17 cellular contexts compared by ENCODE assay signal in the genomic region with DNA sequence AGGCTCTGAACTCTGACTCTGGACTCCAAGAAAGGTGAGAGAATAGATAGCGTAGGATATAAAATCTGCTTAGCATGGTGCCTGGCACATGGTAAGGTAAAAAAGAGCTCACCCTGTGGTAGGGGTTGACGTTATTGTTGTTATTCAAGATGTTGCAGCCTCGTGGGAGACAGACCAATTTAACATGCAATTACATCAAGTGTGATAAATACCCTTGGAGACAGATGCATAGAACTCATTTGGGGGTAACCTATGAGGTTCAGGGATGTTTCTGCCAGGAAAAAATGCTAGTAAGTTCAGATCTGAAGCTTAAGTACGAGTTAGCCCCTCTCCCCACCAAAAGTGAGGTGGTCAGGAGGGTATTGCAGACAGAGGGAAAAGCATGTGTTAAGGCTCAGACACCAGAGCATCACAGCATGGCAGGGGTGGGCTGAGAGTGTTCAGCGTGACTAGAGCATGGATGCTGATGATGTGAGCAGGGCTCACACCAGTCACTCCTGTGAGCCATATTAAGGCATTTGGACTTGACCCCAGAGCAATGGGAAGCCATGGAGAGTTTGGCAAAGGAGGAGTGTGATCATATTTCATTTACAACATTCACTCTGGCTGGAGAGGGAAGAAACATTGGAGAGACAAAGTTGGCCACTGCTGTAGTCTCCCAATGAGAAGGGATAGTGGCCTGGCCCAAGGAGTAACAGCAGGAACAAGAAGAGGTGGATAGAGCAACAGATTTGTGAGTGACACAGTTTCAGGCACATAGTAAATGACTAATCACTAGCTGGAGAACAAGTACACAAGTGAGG.
DNase-seq lines count a peak whose midpoint lies in the region; ATAC-seq and TF ChIP-seq lines count a peak whose summit lies in the region.
"Had no signal": no experiment of that assay in that cellular context is flagged by ENCODE, and none has a peak within 500 bp of the region (broad histone marks: within the 10 kb centered on the region; RNA-seq: fewer than 3 reads in every experiment).

No MANE protein-coding gene starts in this region.

- in situ Hi-C loops in GM23248 (cut with MboI): no loop called here
- in situ Hi-C loops in astrocyte of the cerebellum (cut with HindIII; ENCODE audit: low sequenced_read_pairs): loop anchor here (5.0 kb wide), 2 partner anchors 45 to 55 kb away; no protein-coding TSS in a partner anchor

- intact Hi-C loops in left ventricle myocardium superior (cut with micrococcal nuclease): no loop called here

- no peaks in the 10 kb centered on the region for H3K9me2 ChIP-seq in GM23248 (ENCODE audit: insufficient read depth)

- no peaks in the 10 kb centered on the region for H3K9me3 Mint-ChIP-seq in naive thymus-derived CD8-positive, alpha-beta T cell
- H3K9me3 Mint-ChIP-seq: activated CD8-positive, alpha-beta T cell treated with anti-CD3 and anti-CD28 coated beads for 36 hours had no signal

- peaks cover 48% of the 10 kb centered on the region for H3K27me3 ChIP-seq in GM23248 (replicated peaks; ENCODE audit: insufficient read depth)
- H3K27me3 ChIP-seq: BLaER1 treated with 17β-estradiol and CSF1 and Interleukin-3, amounts not matched to agents 10 nM and 100 nM had no signal

- H3K79me2 ChIP-seq in GM23248 (ENCODE audit: insufficient read depth): no peaks in the 10 kb centered on the region
- H3K79me2 ChIP-seq: parathyroid adenoma had no signal

- no peak overlapping the region for H3K27ac Mint-ChIP-seq in naive thymus-derived CD8-positive, alpha-beta T cell
- H3K27ac Mint-ChIP-seq: activated CD8-positive, alpha-beta T cell treated with anti-CD3 and anti-CD28 coated beads for 36 hours had no signal

- no peak overlapping the region for H3K4me2 ChIP-seq in GM23248 (ENCODE audit: unreplicated experiment)
- H3K4me2 ChIP-seq: BLaER1 treated with 17β-estradiol and CSF1 and Interleukin-3, amounts not matched to agents 10 nM and 100 nM had no signal

- H3K9me3 ChIP-seq in GM23248 (ENCODE audit: low read depth): no peaks in the 10 kb centered on the region

- H3K36me3 ChIP-seq in GM23248 (ENCODE audit: low read depth): no peaks in the 10 kb centered on the region
- H3K36me3 ChIP-seq: BLaER1 treated with 17β-estradiol and CSF1 and Interleukin-3, amounts not matched to agents 10 nM and 100 nM; cardiac muscle cell had no signal

- ATAC-seq in left ventricle myocardium superior: peak; percentile 63
- no peak for ATAC-seq in naive thymus-derived CD8-positive, alpha-beta T cell
- ATAC-seq: activated CD8-positive, alpha-beta T cell treated with anti-CD3 and anti-CD28 coated beads for 36 hours; left lobe of liver had no signal

- H3K36me3 Mint-ChIP-seq in naive thymus-derived CD8-positive, alpha-beta T cell: no peaks in the 10 kb centered on the region

- no peaks in the 10 kb centered on the region for H3F3A ChIP-seq in GM23248 (ENCODE audit: insufficient read depth)

- no peak overlapping the region for H3K9ac ChIP-seq in GM23248
- H3K9ac ChIP-seq: BLaER1 treated with 17β-estradiol and CSF1 and Interleukin-3, amounts not matched to agents 10 nM and 100 nM; parathyroid adenoma had no signal

- H3K4me3 Mint-ChIP-seq in naive thymus-derived CD8-positive, alpha-beta T cell: no peak overlapping the region
- H3K4me3 Mint-ChIP-seq: activated CD8-positive, alpha-beta T cell treated with anti-CD3 and anti-CD28 coated beads for 36 hours had no signal

- H3K4me1 Mint-ChIP-seq in naive thymus-derived CD8-positive, alpha-beta T cell: peaks cover 8 to 17% (median 11%) of the 10 kb centered on the region in 4 donors

- H3K4me1 ChIP-seq in GM23248 (ENCODE audit: insufficient read depth): no peaks in the 10 kb centered on the region; the same call in 1 of the 2 replicates
- H3K4me1 ChIP-seq: parathyroid adenoma had no signal

- no peak overlapping the region for H3K27ac ChIP-seq in GM23248
- H3K27ac ChIP-seq: BLaER1 treated with 17β-estradiol and CSF1 and Interleukin-3, amounts not matched to agents 10 nM and 100 nM; cardiac muscle cell; parathyroid adenoma; SK-N-MC had no signal

- POLR2A ChIA-PET in naive thymus-derived CD8-positive, alpha-beta T cell (lab: Charles Lee): no interaction called here

- H4K20me1 ChIP-seq in GM23248 (ENCODE audit: insufficient read depth): no peaks in the 10 kb centered on the region
- H4K20me1 ChIP-seq: BLaER1 treated with 17β-estradiol and CSF1 and Interleukin-3, amounts not matched to agents 10 nM and 100 nM had no signal

- H2AFZ ChIP-seq in GM23248: no peak overlapping the region
- H2AFZ ChIP-seq: parathyroid adenoma had no signal

- H3K27me3 Mint-ChIP-seq in naive thymus-derived CD8-positive, alpha-beta T cell: peaks cover 0 to 12% (median under 1%) of the 10 kb centered on the region in 5 donors

- 69 to 70% methylated on average over 5 of the region's 5 CpGs for WGBS in GM23248 (ENCODE audit: low coverage in 1 of 2, low lambda C conversion rate in 2 of 2, missing lambda C conversion rate in 2 of 2), 2 experiments

- DNase-seq in AG09319 (ENCODE audit: extremely low read depth, low read depth) (peak; percentile 70), GM23248 (peak; percentile 80), astrocyte of the cerebellum (ENCODE audit: low read depth) (peak; percentile 73), left ventricle myocardium superior (no peak), NCI-H2081 treated with DMSO at 0.1 percent for 48 hours (lab: John Stamatoyannopoulos, UW) (no peak), GM19240 (ENCODE audit: insufficient read length, low spot score) (no peak)
- no peak for DNase-seq in activated CD8-positive, alpha-beta memory T cell treated with anti-CD3 and anti-CD28 coated beads, Interleukin-2, amount 50 U/mL, for 4 hours
- no peak for DNase-seq in naive thymus-derived CD8-positive, alpha-beta T cell
- DNase-seq: activated CD8-positive, alpha-beta T cell treated with anti-CD3 and anti-CD28 coated beads for 36 hours; activated gamma-delta T cell; DND-41; MM.1S had no signal

- no peak overlapping the region for H3K4me3 ChIP-seq in GM23248
- no peak overlapping the region for H3K4me3 ChIP-seq in astrocyte of the cerebellum (ENCODE audit: low read depth, low read length)
- H3K4me3 ChIP-seq: BLaER1 treated with 17β-estradiol and CSF1 and Interleukin-3, amounts not matched to agents 10 nM and 100 nM; cardiac muscle cell; SK-N-MC had no signal

- no peak for TF ChIP-seq CTCF in AG09319 (IDR thresholded peaks at IDR 0.05; ENCODE audit: low read depth, low read length)
- no peak for TF ChIP-seq CTCF in astrocyte of the cerebellum (IDR thresholded peaks at IDR 0.05; ENCODE audit: low read depth, low read length, missing control alignments)

Comparison
In these comparisons a context has a peak if more than half of its experiments do, and no peak if none do; other contexts are left out.
1. DNase-seq: peak in AG09319 (single experiment), GM23248 (single experiment) and astrocyte of the cerebellum (single experiment); none in left ventricle myocardium superior (single experiment), NCI-H2081 treated with DMSO at 0.1 percent for 48 hours (single experiment), activated CD8-positive, alpha-beta memory T cell treated with anti-CD3 and anti-CD28 coated beads, Interleukin-2, amount 50 U/mL, for 4 hours (single experiment), GM19240 (single experiment) and naive thymus-derived CD8-positive, alpha-beta T cell (0 of 10).